8 cellular contexts compared by ENCODE assay signal in the genomic region with DNA sequence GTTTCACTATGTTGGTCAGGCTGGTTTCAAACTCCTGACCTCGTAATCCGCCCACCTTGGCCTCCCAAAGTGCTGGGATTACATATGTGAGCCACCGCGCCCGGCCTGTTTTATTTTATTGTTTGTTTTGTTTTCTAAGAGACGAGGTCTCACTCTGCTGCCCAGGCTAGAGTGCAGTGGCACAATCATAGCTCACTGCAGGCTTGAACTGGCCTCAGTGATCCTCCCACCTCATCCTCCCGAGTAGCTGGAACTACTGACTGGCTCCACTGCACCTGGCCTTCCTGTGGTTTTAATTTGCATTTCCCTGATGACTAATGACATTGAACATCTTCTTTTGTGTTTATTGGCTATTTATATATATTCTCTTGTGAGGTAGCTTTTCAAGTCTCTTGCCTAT. TPM values are rescaled to one million over a fixed set of nuclear protein-coding genes. Genes with fewer than 3 reads are reported as not detected.
A peak's percentile ranks its signal among the peaks of the same experiment; 100 is the strongest.
DNase-seq lines count a peak whose midpoint lies in the region; ATAC-seq, FAIRE-seq and TF ChIP-seq lines count a peak whose summit lies in the region.
"Not testable (repeated sequence)": the region's sequence is repeated elsewhere in the genome, so short reads cannot be mapped to it uniquely, and the experiment has no call there.

No MANE protein-coding gene starts in this region.

- not testable (repeated sequence) for H3K9me1 ChIP-seq in endothelial cell of umbilical vein (replicated peaks; ENCODE audit: control insufficient read depth, extremely low read depth, insufficient read depth, low read length)

- TF ChIP-seq POLR2A in endothelial cell of umbilical vein (IDR thresholded peaks at IDR 0.05; ENCODE audit: low read depth, low read length): not testable (repeated sequence)

- H3K79me2 ChIP-seq in endothelial cell of umbilical vein (ENCODE audit: control insufficient read depth, insufficient read depth, low read length): not testable (repeated sequence)

- BruUV-seq in endothelial cell of umbilical vein (replicated peaks; lab: Mats Ljungman, UMichigan): not testable (repeated sequence)

- in situ Hi-C loops in GM13976 (cut with MboI; ENCODE audit: low sequenced_read_pairs, unreplicated experiment): not testable (repeated sequence)

- H3K9ac ChIP-seq in endothelial cell of umbilical vein (replicated peaks; ENCODE audit: extremely low read depth, insufficient read depth, low read length): not testable (repeated sequence)

- peak; percentile 46 for FAIRE-seq in endothelial cell of umbilical vein (lab: Jason Lieb, UNC)

- H3K27ac Mint-ChIP-seq in activated CD4-positive, alpha-beta T cell treated with anti-CD3 and anti-CD28 coated beads for 36 hours: not testable (repeated sequence)

- H3K9me3 Mint-ChIP-seq in activated CD4-positive, alpha-beta T cell treated with anti-CD3 and anti-CD28 coated beads for 36 hours (ENCODE audit: low read depth): not testable (repeated sequence)

- H3K4me1 ChIP-seq in endothelial cell of umbilical vein (ENCODE audit: control insufficient read depth, extremely low read depth, insufficient read depth, low read length): not testable (repeated sequence)

- H3K4me2 ChIP-seq in endothelial cell of umbilical vein (ENCODE audit: insufficient read depth, low read length): not testable (repeated sequence)

- intact Hi-C loops in activated CD4-positive, alpha-beta T cell treated with anti-CD3 and anti-CD28 coated beads for 36 hours (cut with DNase I, micrococcal nuclease): loop anchor here in 1 of 2 experiments (1.0 kb wide), 2 partner anchors 9 to 13 kb away; a partner anchor contains a TSS
- intact Hi-C loops in endothelial cell of umbilical vein (cut with micrococcal nuclease): not testable (repeated sequence)

- not testable (repeated sequence) for H3K27me3 Mint-ChIP-seq in activated CD4-positive, alpha-beta T cell treated with anti-CD3 and anti-CD28 coated beads for 36 hours

- not testable (repeated sequence) for TF ChIP-seq CTCF in GM13976 (IDR thresholded peaks at IDR 0.05; ENCODE audit: borderline replicate concordance, control extremely low read depth, extremely low read depth, insufficient read depth, missing control alignments); endothelial cell of umbilical vein (IDR thresholded peaks at IDR 0.05; ENCODE audit: extremely low read depth in 1 of 2, insufficient read depth in 1 of 2, low read depth in 1 of 2, low read length in 2 of 2)

- dilution Hi-C loops in endothelial cell of umbilical vein (cut with MboI; ENCODE audit: extremely low pct_ligation_motif_present, low sequenced_read_pairs): not testable (repeated sequence)

- POLR2A ChIA-PET in activated CD4-positive, alpha-beta T cell treated with anti-CD3 and anti-CD28 coated beads for 36 hours (lab: Charles Lee); endothelial cell of umbilical vein (lab: Charles Lee): not testable (repeated sequence)

- not testable (repeated sequence) for H3K36me3 Mint-ChIP-seq in activated CD4-positive, alpha-beta T cell treated with anti-CD3 and anti-CD28 coated beads for 36 hours (ENCODE audit: low read depth)

- H3K4me3 ChIP-seq in endothelial cell of umbilical vein (replicated peaks in 1 of 3; ENCODE audit: insufficient read depth in 1 of 3, low read depth in 1 of 3, low read length in 3 of 3): not testable (repeated sequence)

- peaks cover 13% of the 10 kb centered on the region for H3K4me1 Mint-ChIP-seq in activated CD4-positive, alpha-beta T cell treated with anti-CD3 and anti-CD28 coated beads for 36 hours

- ATAC-seq in GM19351 (IDR thresholded peaks at IDR 0.05; ENCODE audit: unreplicated experiment): peak; percentile 85
- ATAC-seq in HG02571 (IDR thresholded peaks at IDR 0.05; ENCODE audit: unreplicated experiment): peak; percentile 75
- ATAC-seq in HG03135 (IDR thresholded peaks at IDR 0.05; ENCODE audit: unreplicated experiment): peak; percentile 89
- ATAC-seq in activated CD4-positive, alpha-beta T cell treated with anti-CD3 and anti-CD28 coated beads for 36 hours: peak; percentile 97
- ATAC-seq in stimulated activated naive CD8-positive, alpha-beta T cell treated with anti-CD3 and anti-CD28 coated beads, Interleukin-15, Interleukin-2, amounts not matched to agents 100 U/mL and 50 U/mL, for 24 hours: peak; percentile 98

- DNase-seq in GM13976 (ENCODE audit: low spot score): peak; percentile 68
- peak; percentile 95 for DNase-seq in NAMALWA (ENCODE audit: low spot score)
- peak; percentile 76 for DNase-seq in activated CD4-positive, alpha-beta T cell treated with anti-CD3 and anti-CD28 coated beads for 36 hours
- DNase-seq in endothelial cell of umbilical vein (ENCODE audit: low read depth, low spot score): not testable (repeated sequence)
- peak; percentile 53 for DNase-seq in stimulated activated naive CD8-positive, alpha-beta T cell treated with anti-CD3 and anti-CD28 coated beads, Interleukin-15, Interleukin-2, amounts not matched to agents 100 U/mL and 50 U/mL, for 24 hours

- not testable (repeated sequence) for H4K20me1 ChIP-seq in endothelial cell of umbilical vein (replicated peaks; ENCODE audit: control insufficient read depth, extremely low read depth, insufficient read depth, low read length)

- H3K36me3 ChIP-seq in endothelial cell of umbilical vein (ENCODE audit: control insufficient read depth in 2 of 2, extremely low read depth in 1 of 2, insufficient read depth in 2 of 2, low read length in 2 of 2): not testable (repeated sequence)

- H3K27me3 ChIP-seq in endothelial cell of umbilical vein (ENCODE audit: control insufficient read depth in 2 of 2, insufficient read depth in 2 of 2, low read length in 2 of 2): not testable (repeated sequence)

- not testable (repeated sequence) for H3K27ac ChIP-seq in endothelial cell of umbilical vein (ENCODE audit: insufficient read depth, low read depth, low read length)

- CTCF ChIA-PET in activated CD4-positive, alpha-beta T cell treated with anti-CD3 and anti-CD28 coated beads for 36 hours (lab: Charles Lee): interaction anchor here (0.6 to 1.5 kb wide), 7 partner anchors 9 to 84 kb away, joined by 3 to 4 read pairs (median 3); no protein-coding TSS in a partner anchor
- CTCF ChIA-PET in endothelial cell of umbilical vein (lab: Charles Lee): interaction anchor here (0.6 to 1.4 kb wide), 2 partner anchors 18 to 48 kb away, joined by 3 to 4 read pairs; no protein-coding TSS in a partner anchor

- H2AFZ ChIP-seq in endothelial cell of umbilical vein (ENCODE audit: low read depth, low read length): not testable (repeated sequence)

- H3K4me3 Mint-ChIP-seq in activated CD4-positive, alpha-beta T cell treated with anti-CD3 and anti-CD28 coated beads for 36 hours: not testable (repeated sequence)

- H3K9me3 ChIP-seq in endothelial cell of umbilical vein (replicated peaks; ENCODE audit: control insufficient read depth, insufficient read depth, low read length): not testable (repeated sequence)

RNA-seq across cellular contexts. Expression of a gene that starts 13.1 kb away (rescaled TPM):
- 10 to 100 TPM; 58.1 to 75.4 TPM for total RNA-seq in activated CD4-positive, alpha-beta T cell treated with anti-CD3 and anti-CD28 coated beads for 36 hours
- 75.1 and 79.3 TPM in 2 replicates for total RNA-seq in endothelial cell of umbilical vein
- 32.8 and 33.4 TPM in 2 replicates for polyA plus RNA-seq in endothelial cell of umbilical vein
- polyA plus RNA-seq in endothelial cell of umbilical vein (2011; cell fraction: cytosol; rRNA removed): 27.7 and 29.7 TPM in 2 replicates
- polyA plus RNA-seq in endothelial cell of umbilical vein (2011; cell fraction: nucleus; rRNA removed): 36.4 and 37.8 TPM in 2 replicates
- polyA plus RNA-seq in endothelial cell of umbilical vein (2012): 38.5 and 42.7 TPM in 2 replicates
- polyA minus RNA-seq in endothelial cell of umbilical vein: 48.7 and 48.8 TPM in 2 replicates
- polyA minus RNA-seq in endothelial cell of umbilical vein (2011; cell fraction: cytosol; rRNA and poly(A)+ RNA removed): 41.8 TPM
- polyA minus RNA-seq in endothelial cell of umbilical vein (2011; cell fraction: nucleus; rRNA and poly(A)+ RNA removed): 41.6 and 56.0 TPM in 2 replicates

RNA-seq across cellular contexts. Expression of a gene that starts 47.9 kb away (rescaled TPM):
- total RNA-seq in activated CD4-positive, alpha-beta T cell treated with anti-CD3 and anti-CD28 coated beads for 36 hours: 10 to 100 TPM; 65.4 to 85.9 TPM
- 83.4 and 85.6 TPM in 2 replicates for total RNA-seq in endothelial cell of umbilical vein
- polyA plus RNA-seq in endothelial cell of umbilical vein: 128 and 158 TPM in 2 replicates
- polyA plus RNA-seq in endothelial cell of umbilical vein (2011; cell fraction: cytosol; rRNA removed): 117 and 128 TPM in 2 replicates
- polyA plus RNA-seq in endothelial cell of umbilical vein (2011; cell fraction: nucleus; rRNA removed): 184 and 220 TPM in 2 replicates
- 105 and 108 TPM in 2 replicates for polyA plus RNA-seq in endothelial cell of umbilical vein (2012)
- 76.0 and 98.9 TPM in 2 replicates for polyA minus RNA-seq in endothelial cell of umbilical vein
- 33.8 TPM for polyA minus RNA-seq in endothelial cell of umbilical vein (2011; cell fraction: cytosol; rRNA and poly(A)+ RNA removed)
- polyA minus RNA-seq in endothelial cell of umbilical vein (2011; cell fraction: nucleus; rRNA and poly(A)+ RNA removed): 55.3 and 56.1 TPM in 2 replicates

RNA-seq across cellular contexts. Expression of a gene that starts 55.9 kb away (rescaled TPM):
- 100 to 1,000 TPM; 286 to 329 TPM for total RNA-seq in activated CD4-positive, alpha-beta T cell treated with anti-CD3 and anti-CD28 coated beads for 36 hours
- 60.6 and 71.8 TPM in 2 replicates for total RNA-seq in endothelial cell of umbilical vein
- 81.5 and 99.2 TPM in 2 replicates for polyA plus RNA-seq in endothelial cell of umbilical vein
- 63.6 and 78.0 TPM in 2 replicates for polyA plus RNA-seq in endothelial cell of umbilical vein (2011; cell fraction: cytosol; rRNA removed)
- polyA plus RNA-seq in endothelial cell of umbilical vein (2011; cell fraction: nucleus; rRNA removed): 113 and 141 TPM in 2 replicates
- 48.5 and 55.4 TPM in 2 replicates for polyA plus RNA-seq in endothelial cell of umbilical vein (2012)
- 67.0 and 67.8 TPM in 2 replicates for polyA minus RNA-seq in endothelial cell of umbilical vein
- polyA minus RNA-seq in endothelial cell of umbilical vein (2011; cell fraction: cytosol; rRNA and poly(A)+ RNA removed): 23.5 TPM
- 41.6 and 46.8 TPM in 2 replicates for polyA minus RNA-seq in endothelial cell of umbilical vein (2011; cell fraction: nucleus; rRNA and poly(A)+ RNA removed)
